Comparison of ENCODE assay signal across 8 cellular contexts in the genomic region with DNA sequence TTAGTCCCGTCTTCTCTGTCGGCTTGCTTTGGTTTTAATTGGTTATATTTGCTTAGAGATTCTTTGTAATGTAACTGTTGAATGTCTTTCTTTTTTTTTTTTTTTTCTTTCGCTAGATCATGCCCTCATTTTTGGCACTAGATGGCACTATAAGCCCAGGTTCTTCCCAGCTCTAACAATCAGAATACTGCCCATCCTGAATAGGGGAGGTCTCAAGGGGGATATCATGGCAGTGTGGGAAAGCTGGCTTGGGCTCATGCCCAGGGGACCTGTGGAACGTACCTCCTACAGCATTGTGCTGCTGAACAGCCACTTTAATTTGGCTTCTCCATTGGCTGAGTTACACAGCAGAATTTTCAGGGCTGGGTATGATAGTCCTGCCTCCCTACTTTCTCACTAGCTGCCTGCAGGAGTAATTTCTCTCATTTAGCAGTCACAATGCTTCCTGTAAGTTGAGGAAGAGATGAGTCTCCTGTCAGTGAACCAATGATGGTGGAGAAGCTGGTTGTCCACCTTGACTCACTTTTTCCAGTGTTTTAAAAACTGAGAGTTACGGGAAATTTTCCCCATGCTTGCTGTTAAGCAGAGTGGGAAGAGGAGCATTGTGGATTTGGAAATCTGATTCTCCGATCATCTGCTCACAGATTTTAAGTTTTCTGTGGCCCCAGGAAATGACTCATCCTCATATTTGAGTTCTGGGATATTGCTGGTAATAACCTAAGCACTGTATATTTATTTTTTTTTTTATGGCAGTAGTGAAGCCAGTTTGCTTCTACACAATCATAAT.
DNase-seq lines count a peak whose midpoint lies in the region; ATAC-seq and TF ChIP-seq lines count a peak whose summit lies in the region.

No MANE protein-coding gene starts in this region.

- no peak for TF ChIP-seq EP300 in Ishikawa (IDR thresholded peaks at IDR 0.05; ENCODE audit: borderline replicate concordance)

- peak; percentile 75 for TF ChIP-seq RAD21 in Ishikawa (IDR thresholded peaks at IDR 0.05; ENCODE audit: low read depth)

- DNase-seq in DMS 273 (lab: John Stamatoyannopoulos, UW; ENCODE audit: unreplicated experiment): peak; percentile 39
- peak; percentile 46 for DNase-seq in WERI-Rb-1
- DNase-seq in left kidney (ENCODE audit: low read depth, low spot score): peak; percentile 29
- DNase-seq in islet precursor cell: no peak

- peaks cover 10% of the 10 kb centered on the region for H3K9me3 ChIP-seq in WERI-Rb-1 (ENCODE audit: severe bottlenecking)

- H3K36me3 ChIP-seq in WERI-Rb-1: no peaks in the 10 kb centered on the region

- no peak overlapping the region for H3K27ac ChIP-seq in WERI-Rb-1

- no peak for ATAC-seq in HG02571 (IDR thresholded peaks at IDR 0.05; ENCODE audit: unreplicated experiment)
- no peak for ATAC-seq in HG03108 (IDR thresholded peaks at IDR 0.05; ENCODE audit: unreplicated experiment)
- ATAC-seq in GM18867 (IDR thresholded peaks at IDR 0.05; ENCODE audit: unreplicated experiment): no peak

- no peaks in the 10 kb centered on the region for H3K27me3 ChIP-seq in WERI-Rb-1 (ENCODE audit: insufficient read depth, low read depth, severe bottlenecking)

- peak; percentile 59 for TF ChIP-seq CTCF in WERI-Rb-1 (IDR thresholded peaks at IDR 0.05; ENCODE audit: low read depth, low read length)

- H3K4me3 ChIP-seq in WERI-Rb-1 (ENCODE audit: low read depth, low read length): no peak overlapping the region

TF ChIP-seq in Ishikawa, 13 proteins besides CTCF, POLR2A, EP300 and RAD21:
- no peak for TF ChIP-seq FOXM1 (IDR thresholded peaks at IDR 0.05; ENCODE audit: borderline replicate concordance, low read depth)
- no peak for TF ChIP-seq CREB1 (IDR thresholded peaks at IDR 0.05; ENCODE audit: low read depth)
- TF ChIP-seq CEBPB (IDR thresholded peaks at IDR 0.05): no peak
- TF ChIP-seq TAF1 (IDR thresholded peaks at IDR 0.05; ENCODE audit: low read depth): no peak
- TF ChIP-seq, protein P1, sequence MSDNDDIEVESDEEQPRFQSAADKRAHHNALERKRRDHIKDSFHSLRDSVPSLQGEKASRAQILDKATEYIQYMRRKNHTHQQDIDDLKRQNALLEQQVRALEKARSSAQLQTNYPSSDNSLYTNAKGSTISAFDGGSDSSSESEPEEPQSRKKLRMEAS (IDR thresholded peaks at IDR 0.05): no peak
- TF ChIP-seq, protein P2, sequence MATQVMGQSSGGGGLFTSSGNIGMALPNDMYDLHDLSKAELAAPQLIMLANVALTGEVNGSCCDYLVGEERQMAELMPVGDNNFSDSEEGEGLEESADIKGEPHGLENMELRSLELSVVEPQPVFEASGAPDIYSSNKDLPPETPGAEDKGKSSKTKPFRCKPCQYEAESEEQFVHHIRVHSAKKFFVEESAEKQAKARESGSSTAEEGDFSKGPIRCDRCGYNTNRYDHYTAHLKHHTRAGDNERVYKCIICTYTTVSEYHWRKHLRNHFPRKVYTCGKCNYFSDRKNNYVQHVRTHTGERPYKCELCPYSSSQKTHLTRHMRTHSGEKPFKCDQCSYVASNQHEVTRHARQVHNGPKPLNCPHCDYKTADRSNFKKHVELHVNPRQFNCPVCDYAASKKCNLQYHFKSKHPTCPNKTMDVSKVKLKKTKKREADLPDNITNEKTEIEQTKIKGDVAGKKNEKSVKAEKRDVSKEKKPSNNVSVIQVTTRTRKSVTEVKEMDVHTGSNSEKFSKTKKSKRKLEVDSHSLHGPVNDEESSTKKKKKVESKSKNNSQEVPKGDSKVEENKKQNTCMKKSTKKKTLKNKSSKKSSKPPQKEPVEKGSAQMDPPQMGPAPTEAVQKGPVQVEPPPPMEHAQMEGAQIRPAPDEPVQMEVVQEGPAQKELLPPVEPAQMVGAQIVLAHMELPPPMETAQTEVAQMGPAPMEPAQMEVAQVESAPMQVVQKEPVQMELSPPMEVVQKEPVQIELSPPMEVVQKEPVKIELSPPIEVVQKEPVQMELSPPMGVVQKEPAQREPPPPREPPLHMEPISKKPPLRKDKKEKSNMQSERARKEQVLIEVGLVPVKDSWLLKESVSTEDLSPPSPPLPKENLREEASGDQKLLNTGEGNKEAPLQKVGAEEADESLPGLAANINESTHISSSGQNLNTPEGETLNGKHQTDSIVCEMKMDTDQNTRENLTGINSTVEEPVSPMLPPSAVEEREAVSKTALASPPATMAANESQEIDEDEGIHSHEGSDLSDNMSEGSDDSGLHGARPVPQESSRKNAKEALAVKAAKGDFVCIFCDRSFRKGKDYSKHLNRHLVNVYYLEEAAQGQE (IDR thresholded peaks at IDR 0.05; ENCODE audit: low read depth): no peak
- no peak for TF ChIP-seq NFIC (IDR thresholded peaks at IDR 0.05)
- no peak for TF ChIP-seq ZBTB7A (IDR thresholded peaks at IDR 0.05; ENCODE audit: low read depth)
